In genomic region chr4:80751200-80751599, GRCh38 we compare ENCODE assay signal across 15 cellular contexts.
"Had no signal": no experiment of that assay in that cellular context is flagged by ENCODE, and none has a peak within 500 bp of the region (broad histone marks: within the 10 kb centered on the region; RNA-seq: fewer than 3 reads in every experiment).

No MANE protein-coding gene starts in this region.

- H3K27me3 ChIP-seq: foreskin keratinocyte, stomach, transverse colon had no signal

- H3K4me3 ChIP-seq: lung, stomach, thoracic aorta, transverse colon had no signal

- H3K27ac ChIP-seq: foreskin keratinocyte, stomach, thoracic aorta, transverse colon had no signal

- H3K36me3 ChIP-seq: stomach, thoracic aorta, transverse colon had no signal

- DNase-seq: dermis blood vessel endothelial cell; erythroblast; foreskin keratinocyte; left colon; left ventricle myocardium superior; naive thymus-derived CD4-positive, alpha-beta T cell; nephron progenitor cell; stimulated activated CD4-positive, alpha-beta T cell treated with anti-CD3 and anti-CD28 coated beads, Interleukin-2, amount 100 ng/mL, for 24 hours; stimulated activated CD4-positive, alpha-beta T cell treated with anti-CD3 and anti-CD28 coated beads, Interleukin-4, amount 100 ng/mL, for 4 hours; stimulated activated naive CD4-positive, alpha-beta T cell; stomach; substantia nigra; transverse colon had no signal

- H3K9me3 ChIP-seq: stomach, thoracic aorta, transverse colon had no signal

- H3K4me1 ChIP-seq: foreskin keratinocyte, stomach, transverse colon had no signal
